In the genomic region with DNA sequence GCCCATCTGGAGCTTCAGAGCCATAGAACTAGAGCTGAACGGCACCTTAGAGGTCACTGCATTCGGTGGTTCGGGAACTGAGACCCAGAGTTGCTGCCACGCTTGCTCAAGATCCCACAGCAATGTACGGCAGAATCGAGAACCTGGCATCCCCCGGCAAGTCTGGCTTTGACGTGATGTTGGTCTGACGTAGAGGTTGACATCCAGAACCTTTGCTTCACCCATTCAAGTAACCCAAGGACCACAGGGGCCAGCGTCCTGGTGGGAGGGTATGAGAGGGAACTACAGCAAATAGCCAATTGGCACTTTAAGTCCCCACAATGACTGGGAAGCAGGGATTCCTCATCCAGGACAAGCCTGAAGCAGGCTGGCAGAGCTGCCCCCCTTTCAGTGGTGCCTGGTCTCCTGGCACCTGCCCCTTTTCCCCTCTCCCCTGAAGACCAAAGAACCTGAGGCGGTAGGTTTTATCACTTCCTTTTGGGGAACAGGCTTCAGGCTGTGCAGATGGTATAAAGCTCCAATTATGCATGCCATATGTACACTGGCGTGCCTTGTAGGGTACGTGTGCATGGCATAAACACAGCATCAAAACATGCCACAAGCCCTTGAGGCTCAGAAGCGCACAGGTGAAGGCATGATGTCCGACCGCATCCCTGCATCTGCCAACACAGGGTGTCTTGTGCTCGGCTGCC, we compare ENCODE assay signal across 9 cellular contexts. TPM values are rescaled to one million over a fixed set of nuclear protein-coding genes. Genes with fewer than 3 reads are reported as not detected.
DNase-seq lines count a peak whose midpoint lies in the region; ATAC-seq, FAIRE-seq and TF ChIP-seq lines count a peak whose summit lies in the region.
"Had no signal": no experiment of that assay in that cellular context is flagged by ENCODE, and none has a peak within 500 bp of the region (broad histone marks: within the 10 kb centered on the region; RNA-seq: fewer than 3 reads in every experiment).

No MANE protein-coding gene starts in this region.

- H3K9me3 ChIP-seq in HEK293 (ENCODE audit: control insufficient read depth, insufficient read depth, low read depth, low read length) (no peaks in the 10 kb centered on the region), HepG2 (ENCODE audit: low read length) (no peaks in the 10 kb centered on the region), stomach (no peaks in the 10 kb centered on the region), OCI-LY7 (ENCODE audit: low read length) (no peaks in the 10 kb centered on the region), testis (no peaks in the 10 kb centered on the region)

- H3K79me2 ChIP-seq in HepG2 (ENCODE audit: insufficient read depth, low read length), result no peaks in the 10 kb centered on the region
- H3K79me2 ChIP-seq in OCI-LY7 (ENCODE audit: insufficient read depth, low read depth, low read length), result no peaks in the 10 kb centered on the region

- in situ Hi-C loops in HepG2 (cut with HindIII; ENCODE audit: extremely low pct_ligation_motif_present, low pct_unique_long_range_greater_than_20kb), result no loop called here

- ATAC-seq in HepG2 (no peak), HG02852 (IDR thresholded peaks at IDR 0.05; ENCODE audit: unreplicated experiment) (no peak)

- H3K27me3 ChIP-seq in HepG2 (ENCODE audit: control insufficient read depth in 1 of 2, insufficient read depth in 2 of 2, low read length in 2 of 2) (no peaks in the 10 kb centered on the region; a peak in 1 of 5 replicates), stomach (no peaks in the 10 kb centered on the region), testis (no peaks in the 10 kb centered on the region)

- no peaks in the 10 kb centered on the region for H4K20me1 ChIP-seq in HepG2 (ENCODE audit: insufficient read depth, low read length)
- H4K20me1 ChIP-seq in OCI-LY7 (ENCODE audit: insufficient read depth, low read length), result no peaks in the 10 kb centered on the region; the same call in 1 of the 2 replicates

- CTCF ChIA-PET in HEK293 (lab: Yijun Ruan, JAX) (interaction anchor here (0.7 to 1.2 kb wide), 3 partner anchors 11 to 80 kb away, joined by 3 to 4 read pairs (median 3); partner anchors contain the start of gene TOB2), HepG2 (lab: Yijun Ruan, JAX; ENCODE audit: low intra/inter-chr PET ratio, low total read pairs) (no interaction called here), OCI-LY7 (lab: Charles Lee; ENCODE audit: unreplicated experiment) (no interaction called here)

- no peak for TF ChIP-seq CTCF in HEK293 (tag by site-specific recombination; IDR thresholded peaks at IDR 0.05)
- no peak for TF ChIP-seq CTCF in VCaP (conservative IDR thresholded peaks at IDR 0.05)
- no peak for TF ChIP-seq CTCF in HepG2 (CRISPR knock-in tag; IDR thresholded peaks at IDR 0.05)
- TF ChIP-seq CTCF in stomach (IDR thresholded peaks at IDR 0.05), result no peak
- no peak for TF ChIP-seq CTCF in OCI-LY7 (conservative IDR thresholded peaks at IDR 0.05; ENCODE audit: low read length)
- TF ChIP-seq CTCF in testis (IDR thresholded peaks at IDR 0.05), result no peak

- intact Hi-C loops in HepG2 (cut with micrococcal nuclease; ENCODE audit: unreplicated experiment), result loop anchor here (10.0 kb wide), 1 partner anchor 62 kb away; the partner anchor contains the start of gene ZC3H7B
- intact Hi-C loops in stomach (cut with DNase I; ENCODE audit: low total_unique reads), result no loop called here
- intact Hi-C loops in OCI-LY7 (cut with micrococcal nuclease; ENCODE audit: unreplicated experiment), result no loop called here
- intact Hi-C loops in testis (cut with DNase I; ENCODE audit: low total_unique reads), result no loop called here

- H3K4me2 ChIP-seq in HepG2 (ENCODE audit: low read depth, low read length) (peak overlapping the region; percentile 68), OCI-LY7 (ENCODE audit: low read length) (no peak overlapping the region)

- no peak for TF ChIP-seq EP300 in HepG2 (IDR thresholded peaks at IDR 0.05; ENCODE audit: low read depth in 2 of 2, low read length in 2 of 2)
- no peak for TF ChIP-seq EP300 in HepG2 (CRISPR knock-in tag; IDR thresholded peaks at IDR 0.05; ENCODE audit: borderline replicate concordance)
- no peak for TF ChIP-seq EP300 in stomach (IDR thresholded peaks at IDR 0.05)

- no peak for FAIRE-seq in HepG2 (lab: Jason Lieb, UNC)

- POLR2A ChIA-PET in HEK293 (lab: Yijun Ruan, JAX) (interaction anchor here (0.7 to 2.9 kb wide), 14 partner anchors 9 to 255 kb away, joined by 3 to 32 read pairs (median 4); partner anchors contain the start of genes RANGAP1, TEF, XRCC6 and ZC3H7B), HepG2 (lab: Yijun Ruan, JAX) (interaction anchor here (0.9 to 7.5 kb wide), 7 partner anchors 12 to 80 kb away, joined by 3 to 135 read pairs (median 4); partner anchors contain the start of genes RANGAP1, TEF and TOB2), OCI-LY7 (lab: Charles Lee) (interaction anchor here (0.6 kb wide), 1 partner anchor 109 kb away, joined by 4 read pairs; no protein-coding TSS in a partner anchor)

- TF ChIP-seq RAD21 in HepG2 (CRISPR knock-in tag; IDR thresholded peaks at IDR 0.05), result no peak

- no peak for TF ChIP-seq POLR2A in HepG2 (IDR thresholded peaks at IDR 0.05; ENCODE audit: insufficient read depth in 1 of 2, low read depth in 2 of 2, low read length in 2 of 2)
- no peak for TF ChIP-seq POLR2A in stomach (IDR thresholded peaks at IDR 0.05)
- TF ChIP-seq POLR2A in testis (IDR thresholded peaks at IDR 0.05), result no peak

- H3K27ac ChIP-seq in HEK293 (ENCODE audit: extremely low read depth, low read depth, low read length) (no peak overlapping the region), VCaP (peak overlapping the region; percentile 80), HepG2 (ENCODE audit: extremely low read length, insufficient read depth, low read length) (no peak overlapping the region), stomach (peak overlapping the region; percentile 67 to 85 (median 71)), OCI-LY7 (ENCODE audit: low read depth, low read length, poor library complexity, severe bottlenecking) (no peak overlapping the region), testis (peak overlapping the region in 1 of 2 donors; percentile 66)

- peak overlapping the region; percentile 12; the same call in 1 of the 2 replicates for H3K9ac ChIP-seq in HepG2 (ENCODE audit: insufficient read depth, low read depth, low read length)

- H2AFZ ChIP-seq in HepG2 (ENCODE audit: low read length), result no peak overlapping the region
- no peak overlapping the region for H2AFZ ChIP-seq in OCI-LY7 (ENCODE audit: low read length)

- no peaks in the 10 kb centered on the region for H3K9me2 ChIP-seq in OCI-LY7 (ENCODE audit: insufficient read depth, low read length)

- 48% methylated on average over 13 of the region's 17 CpGs for WGBS in HepG2 (ENCODE audit: low lambda C conversion rate)
- 58 to 66% (median 62%) methylated on average over 16 to 17 of the region's 17 CpGs for WGBS in stomach, 5 donors
- WGBS in testis, 2 donors, result 66 to 76% methylated on average over 11 to 17 of the region's 17 CpGs

- DNase-seq in HepG2 (ENCODE audit: low spot score), result no peak
- no peak for DNase-seq in stomach
- no peak for DNase-seq in OCI-LY7 (ENCODE audit: low spot score)
- no peak for DNase-seq in DMS79 treated with DMSO at 0.1 percent for 48 hours (lab: John Stamatoyannopoulos, UW)
- DNase-seq in testis, result no peak
- DNase-seq: DND-41 had no signal

- H3K4me3 ChIP-seq in HEK293 (ENCODE audit: low read depth, low read length) (no peak overlapping the region; the same call in 1 of the 2 replicates), HepG2 (replicated peaks in 1 of 3; ENCODE audit: insufficient read depth in 1 of 3, low read depth in 2 of 3, low read length in 3 of 3) (peak overlapping the region in 1 of 3 experiments; percentile 61; a peak in 2 of 6 replicates), stomach (peak overlapping the region; percentile 43 to 51 (median 44)), OCI-LY7 (ENCODE audit: low read depth, low read length, poor library complexity, severe bottlenecking) (no peak overlapping the region), testis (no peak overlapping the region)

- no TSS peak for BruUV-seq in HepG2 (replicated peaks; lab: Mats Ljungman, UMichigan)
- BruUV-seq in OCI-LY7 (replicated peaks; lab: Mats Ljungman, UMichigan), result no TSS peak

- no peaks in the 10 kb centered on the region for H3K36me3 ChIP-seq in HEK293 (ENCODE audit: control insufficient read depth in 2 of 2, insufficient read depth in 1 of 2, low read length in 2 of 2)
- H3K36me3 ChIP-seq in HepG2 (replicated peaks in 1 of 2; ENCODE audit: control insufficient read depth in 1 of 2, insufficient read depth in 2 of 2, low read length in 2 of 2), result no peaks in the 10 kb centered on the region
- H3K36me3 ChIP-seq in stomach, result no peaks in the 10 kb centered on the region
- no peaks in the 10 kb centered on the region for H3K36me3 ChIP-seq in OCI-LY7 (ENCODE audit: insufficient read depth, low read length)
- H3K36me3 ChIP-seq in testis (ENCODE audit: low read depth, missing control alignments), result no peaks in the 10 kb centered on the region

- H3K4me1 ChIP-seq in HEK293 (ENCODE audit: control insufficient read depth, insufficient read depth, low read length), result peaks cover 11% of the 10 kb centered on the region
- peaks cover 53% of the 10 kb centered on the region for H3K4me1 ChIP-seq in HepG2 (ENCODE audit: insufficient read depth, low read length)
- H3K4me1 ChIP-seq in stomach, result peaks cover 43 to 69% (median 55%) of the 10 kb centered on the region in 4 donors
- no peaks in the 10 kb centered on the region for H3K4me1 ChIP-seq in OCI-LY7 (ENCODE audit: insufficient read depth, low read length, poor library complexity, severe bottlenecking)
- H3K4me1 ChIP-seq in testis, result peaks cover 35% of the 10 kb centered on the region

RNA-seq across cellular contexts. Expression of gene TEF, which starts 15.3 kb away (rescaled TPM):
- total RNA-seq in HepG2 (2016; rRNA removed; fragmentation: Illumina TruSeq; extraction: Trizol), result 7.6 and 8.2 TPM in 2 replicates
- total RNA-seq in HepG2 (2016; cell fraction: cytosol; rRNA removed; fragmentation: Illumina TruSeq; extraction: Trizol; ENCODE audit: low read depth), result 1.2 and 1.4 TPM in 2 replicates
- total RNA-seq in HepG2 (2016; cell fraction: insoluble cytoplasmic fraction; rRNA removed; fragmentation: Illumina TruSeq; extraction: Trizol), result 6.8 and 7.9 TPM in 2 replicates
- 4.4 and 4.7 TPM in 2 replicates for total RNA-seq in HepG2 (2016; cell fraction: membrane; rRNA removed; fragmentation: Illumina TruSeq; extraction: Trizol)
- 4.9 and 6.0 TPM in 2 replicates for total RNA-seq in HepG2 (2016; cell fraction: nucleus; rRNA removed; fragmentation: Illumina TruSeq; extraction: Trizol)
- polyA plus RNA-seq in HepG2 (2011; rRNA removed), result 11.2 and 13.9 TPM in 2 replicates
- 7.0 and 7.4 TPM in 2 replicates for polyA plus RNA-seq in HepG2 (2011; cell fraction: cytosol; rRNA removed)
- 11.3 and 13.2 TPM in 2 replicates for polyA plus RNA-seq in HepG2 (2011; cell fraction: nucleus; rRNA removed)
- polyA plus RNA-seq in HepG2 (2012), result 4.4 and 5.9 TPM in 2 replicates
- polyA plus RNA-seq in HepG2 (2016; cell fraction: cytosol; fragmentation: Illumina TruSeq; extraction: Trizol; ENCODE audit: low read depth), result 0.47 and 0.59 TPM in 2 replicates
- 5.6 and 6.0 TPM in 2 replicates for polyA plus RNA-seq in HepG2 (2016; cell fraction: insoluble cytoplasmic fraction; fragmentation: Illumina TruSeq; extraction: Trizol; ENCODE audit: low read depth)
- polyA plus RNA-seq in HepG2 (2016; cell fraction: membrane; fragmentation: Illumina TruSeq; extraction: Trizol; ENCODE audit: low read depth), result 2.1 and 2.3 TPM in 2 replicates
- 7.1 and 7.2 TPM in 2 replicates for polyA plus RNA-seq in HepG2 (2016; cell fraction: nucleus; fragmentation: Illumina TruSeq; extraction: Trizol; ENCODE audit: insufficient read depth, low read depth)
- polyA minus RNA-seq in HepG2 (2011; rRNA and poly(A)+ RNA removed; ENCODE audit: low replicate concordance), result 7.9 and 26.0 TPM in 2 replicates
- 7.2 and 7.3 TPM in 2 replicates for polyA minus RNA-seq in HepG2 (2011; cell fraction: cytosol; rRNA and poly(A)+ RNA removed)
- 4.7 and 5.0 TPM in 2 replicates for polyA minus RNA-seq in HepG2 (2011; cell fraction: nucleus; rRNA and poly(A)+ RNA removed)
- 10 to 100 TPM in 3 of 5 donors, 1 to 10 TPM in 2; 7.0 to 29.1 (median 19.3) TPM for total RNA-seq in stomach
- 10 to 100 TPM in 1 of 3 donors, 1 to 10 TPM in 2; 6.7 to 12.2 (median 8.2) TPM for polyA plus RNA-seq in stomach
- total RNA-seq in OCI-LY7 (2014; rRNA removed; shearing (Covaris generic)), result 4.3 and 6.8 TPM in 2 replicates
- total RNA-seq in OCI-LY7 (2022), result 6.1 and 7.0 TPM in 2 replicates
- 10 to 100 TPM; 32.8 to 40.9 TPM for total RNA-seq in testis
- polyA plus RNA-seq in testis (ENCODE audit: insufficient read depth, low read depth, low replicate concordance), result 25.6 TPM

Comparison
In these comparisons a context has a peak if more than half of its experiments do, and no peak if none do; other contexts are left out.
1. H3K27ac ChIP-seq: peak in VCaP (single experiment) and stomach (5 of 5); none in HEK293 (single experiment), HepG2 (single experiment) and OCI-LY7 (single experiment).
2. H3K4me3 ChIP-seq: peak in stomach (4 of 4); none in HEK293 (single experiment), OCI-LY7 (single experiment) and testis (0 of 2).
3. Of the 63 proteins assayed by ChIP-seq in both HepG2 and HEK293: peak only in HepG2: ZNF510 and ZNF558; only in HEK293: ZBTB20; in both: none; in neither: 60.